In the genomic region with DNA sequence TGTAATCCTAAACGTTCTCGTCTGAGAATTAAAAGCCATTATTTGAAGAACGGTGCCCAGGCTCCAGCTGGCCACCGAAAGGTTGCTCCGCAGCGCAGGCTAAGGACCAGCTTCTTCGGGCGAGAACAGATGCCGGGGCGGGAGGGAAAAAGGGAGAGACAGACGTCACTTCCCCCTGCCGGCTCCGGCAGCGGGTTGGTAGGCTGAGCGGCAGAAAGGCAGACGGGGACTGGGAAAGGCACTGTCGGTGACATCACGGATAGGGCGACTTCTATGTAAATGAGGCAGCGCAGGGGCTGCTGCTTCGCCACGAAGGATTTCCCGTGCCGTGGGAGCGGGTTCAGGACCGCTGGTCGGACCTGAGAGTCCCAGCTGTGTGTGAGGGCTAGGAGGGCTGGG, we compare ENCODE assay signal across 8 cellular contexts.
A peak's percentile ranks its signal among the peaks of the same experiment; 100 is the strongest.
DNase-seq lines count a peak whose midpoint lies in the region; ATAC-seq, FAIRE-seq and TF ChIP-seq lines count a peak whose summit lies in the region.
"Not testable (repeated sequence)": the region's sequence is repeated elsewhere in the genome, so short reads cannot be mapped to it uniquely, and the experiment has no call there.

No MANE protein-coding gene starts in this region.

- TF ChIP-seq POLR2A in GM12891 (IDR thresholded peaks at IDR 0.05; ENCODE audit: low read depth, low read length), result not testable (repeated sequence)
- TF ChIP-seq POLR2A in prostate gland (IDR thresholded peaks at IDR 0.05), result peak; percentile 63

- ATAC-seq in HG03025 (IDR thresholded peaks at IDR 0.05; ENCODE audit: low FRiP score, unreplicated experiment), result peak; percentile 56

- WGBS in prostate gland, result under 1% methylated on average over 24 of the region's 27 CpGs
- under 1% methylated on average over 27 of the region's 27 CpGs for WGBS in thymus

- not testable (repeated sequence) for TF ChIP-seq CTCF in left ventricle myocardium inferior (IDR thresholded peaks at IDR 0.05; ENCODE audit: borderline replicate concordance)
- TF ChIP-seq CTCF in prostate gland (IDR thresholded peaks at IDR 0.05), result peak in 1 of 4 experiments; percentile 30

- DNase-seq in GM12891 (ENCODE audit: insufficient read length, low spot score), result not testable (repeated sequence)
- DNase-seq in NCI-H2171 (lab: John Stamatoyannopoulos, UW) (peak; percentile 32), UCSD-AML1 (lab: John Stamatoyannopoulos, UW; ENCODE audit: unreplicated experiment) (peak; percentile 75), anterior cingulate cortex (lab: John Stamatoyannopoulos, UW) (peak in 56 of 58 donors; percentile 27 to 95 (median 86)), left ventricle myocardium inferior (peak; percentile 86), prostate gland (ENCODE audit: low spot score) (peak; percentile 89)

- not testable (repeated sequence) for H3K9me3 ChIP-seq in left ventricle myocardium inferior (replicated peaks); prostate gland; thymus (ENCODE audit: control insufficient read depth)

- intact Hi-C loops in left ventricle myocardium inferior (cut with micrococcal nuclease); prostate gland (cut with DNase I): not testable (repeated sequence)

- peak overlapping the region; percentile 95 for H3K27ac ChIP-seq in left ventricle myocardium inferior (replicated peaks)
- H3K27ac ChIP-seq in prostate gland, result peak overlapping the region; percentile 91 to 98
- peak overlapping the region; percentile 68 for H3K27ac ChIP-seq in thymus (ENCODE audit: low read depth)

- not testable (repeated sequence) for H3K36me3 ChIP-seq in left ventricle myocardium inferior; prostate gland; thymus (ENCODE audit: control insufficient read depth, insufficient read depth)

- H3K27me3 ChIP-seq in left ventricle myocardium inferior (ENCODE audit: low read depth); prostate gland (replicated peaks; ENCODE audit: insufficient read depth); thymus (ENCODE audit: control insufficient read depth, insufficient read depth): not testable (repeated sequence)

- H3K4me3 ChIP-seq in left ventricle myocardium inferior (peak overlapping the region; percentile 57), prostate gland (peak overlapping the region; percentile 22 to 27), thymus (ENCODE audit: low read length) (peak overlapping the region; percentile 51)

- H3K4me1 ChIP-seq in left ventricle myocardium inferior; prostate gland (replicated peaks); thymus (ENCODE audit: control insufficient read depth, insufficient read depth, low read length): not testable (repeated sequence)

- not testable (repeated sequence) for FAIRE-seq in GM12891 (lab: Jason Lieb, UNC)

TF ChIP-seq in GM12891, 5 proteins besides CTCF, POLR2A, EP300 and RAD21:
- 0 out of 2 replicates have a peak, but pooled peaks have one; percentile 8 for TF ChIP-seq SPI1 (IDR thresholded peaks at IDR 0.05; ENCODE audit: low read depth, low read length)
